In genomic region chr22:41668971-41669911, GRCh38 we compare ENCODE assay signal across 1 cellular context.
TF ChIP-seq lines count a peak whose summit lies in the region.

No MANE protein-coding gene starts in this region.

TF ChIP-seq in SK-N-SH, 30 proteins besides CTCF, POLR2A, EP300 and RAD21 (continued from another document):
- peak; percentile 31; the same call in 1 of the 2 replicates for TF ChIP-seq TCF12 (IDR thresholded peaks at IDR 0.05)
